1 cellular context compared by ENCODE assay signal in the genomic region with DNA sequence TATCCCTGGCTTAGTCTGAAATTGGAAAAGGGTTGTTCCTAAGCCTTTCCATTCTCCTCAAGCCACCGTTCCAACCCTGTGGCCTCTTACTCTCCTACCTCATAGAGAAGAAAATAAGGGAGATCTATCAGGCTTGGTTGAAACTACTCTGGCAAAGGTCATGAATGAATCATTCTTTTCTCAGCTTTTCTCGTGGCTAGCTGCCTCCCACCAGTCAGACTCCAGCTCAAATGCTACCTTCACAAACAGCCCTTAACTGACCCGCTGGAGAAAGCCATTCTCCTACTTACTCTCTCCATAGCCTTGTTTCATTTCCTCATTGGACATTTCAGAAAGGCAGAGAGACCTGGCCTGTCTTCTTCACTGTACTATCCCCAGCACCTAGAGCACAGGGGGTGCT.
TF ChIP-seq lines count a peak whose summit lies in the region.

No MANE protein-coding gene starts in this region.

TF ChIP-seq in K562, 482 proteins besides CTCF, POLR2A, EP300 and RAD21:
- TF ChIP-seq TBL1XR1 (IDR thresholded peaks at IDR 0.05; ENCODE audit: low read length in 2 of 2) (no peak), SRSF1 (IDR thresholded peaks at IDR 0.05; ENCODE audit: low read depth, low read length) (no peak), KLF13 (tag; IDR thresholded peaks at IDR 0.05; ENCODE audit: borderline replicate concordance, low read depth) (no peak), ZNF24 (IDR thresholded peaks at IDR 0.05) (no peak), CREM (IDR thresholded peaks at IDR 0.05; ENCODE audit: low read depth) (no peak), ZNF347 (CRISPR knock-in tag; IDR thresholded peaks at IDR 0.05; ENCODE audit: low read depth) (no peak), CEBPG (CRISPR knock-in tag; IDR thresholded peaks at IDR 0.05) (no peak), CEBPG (tag; conservative IDR thresholded peaks at IDR 0.05 in 1 of 2, IDR thresholded peaks at IDR 0.05 in 1 of 2) (no peak), BCLAF1 (IDR thresholded peaks at IDR 0.05; ENCODE audit: borderline replicate concordance in 1 of 2, control insufficient read depth in 1 of 2, low read depth in 2 of 2, low read length in 1 of 2) (no peak), FOXA3 (CRISPR knock-in tag; conservative IDR thresholded peaks at IDR 0.05 in 1 of 2, IDR thresholded peaks at IDR 0.05 in 1 of 2) (no peak), FOS (IDR thresholded peaks at IDR 0.05; ENCODE audit: extremely low read depth, insufficient read length) (no peak), PHB (CRISPR knock-in tag; IDR thresholded peaks at IDR 0.05) (no peak), ZKSCAN8 (CRISPR knock-in tag; IDR thresholded peaks at IDR 0.05) (no peak), ZNF395 (CRISPR knock-in tag; IDR thresholded peaks at IDR 0.05) (no peak), SP1 (CRISPR knock-in tag; IDR thresholded peaks at IDR 0.05) (no peak), LARP7 (IDR thresholded peaks at IDR 0.05) (no peak), SIRT6 (IDR thresholded peaks at IDR 0.05; ENCODE audit: low read depth, low read length) (no peak)
